19 cellular contexts compared by ENCODE assay signal in the genomic region with DNA sequence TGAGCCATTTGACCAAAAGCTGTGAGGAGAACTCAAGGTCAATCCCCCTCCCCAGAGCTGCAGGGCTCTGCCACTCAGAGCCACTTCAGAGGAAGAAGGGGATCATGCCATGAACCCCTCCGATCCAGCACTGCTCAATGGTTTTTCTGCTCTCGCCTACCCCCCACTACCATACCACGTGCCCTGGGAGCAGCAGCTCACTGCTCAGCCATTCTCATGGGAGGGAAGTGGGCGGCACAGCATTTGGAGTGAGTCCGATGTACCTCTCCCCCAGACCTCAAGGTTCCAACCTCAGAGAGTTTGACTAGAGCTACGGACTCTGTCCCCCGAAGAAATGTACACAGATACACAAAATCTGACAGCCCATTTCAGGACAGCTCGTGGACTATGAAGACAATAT. TPM values are rescaled to one million over a fixed set of nuclear protein-coding genes. Genes with fewer than 3 reads are reported as not detected.
A peak's percentile ranks its signal among the peaks of the same experiment; 100 is the strongest.
DNase-seq lines count a peak whose midpoint lies in the region; ATAC-seq and TF ChIP-seq lines count a peak whose summit lies in the region.
"Had no signal": no experiment of that assay in that cellular context is flagged by ENCODE, and none has a peak within 500 bp of the region (broad histone marks: within the 10 kb centered on the region; RNA-seq: fewer than 3 reads in every experiment).

No MANE protein-coding gene starts in this region.

- H3K27me3 ChIP-seq in BLaER1 treated with 17β-estradiol and CSF1 and Interleukin-3, amounts not matched to agents 10 nM and 100 nM, result peaks cover 0 to 14% (median 0%) of the 10 kb centered on the region in 11 experiments; a peak in 1 of 22 replicates
- no peaks in the 10 kb centered on the region for H3K27me3 ChIP-seq in endodermal cell (ENCODE audit: control insufficient read depth, insufficient read depth, low read length, poor library complexity, severe bottlenecking)
- H3K27me3 ChIP-seq in osteoblast (ENCODE audit: insufficient read depth, low read length), result no peaks in the 10 kb centered on the region

- TF ChIP-seq CTCF in endodermal cell (conservative IDR thresholded peaks at IDR 0.05), result no peak
- TF ChIP-seq CTCF in osteoblast (IDR thresholded peaks at IDR 0.05; ENCODE audit: extremely low read depth, low read depth, low read length), result no peak

- no peaks in the 10 kb centered on the region for H3K27me3 Mint-ChIP-seq in endodermal cell (ENCODE audit: insufficient read depth)
- H3K27me3 Mint-ChIP-seq in activated T-helper 2 cell treated with anti-CD3 and anti-CD28 coated beads, Interferon-gamma antibody, Interleukin-2, Interleukin-4, amounts not matched to agents 10 μg/mL and 5 μg/mL and 100 μg/mL, durations not matched to agents 14 hours and 24 hours and 36 hours (ENCODE audit: low read depth), result no peaks in the 10 kb centered on the region
- H3K27me3 Mint-ChIP-seq: CD4-positive, alpha-beta T cell; IgD-negative memory B cell had no signal

- intact Hi-C loops in activated T-helper 2 cell treated with anti-CD3 and anti-CD28 coated beads, Interferon-gamma antibody, Interleukin-2, Interleukin-4, amounts not matched to agents 10 μg/mL and 5 μg/mL and 100 μg/mL, durations not matched to agents 14 hours and 24 hours and 36 hours (cut with micrococcal nuclease), result no loop called here

- no peak overlapping the region for H3K27ac ChIP-seq in BLaER1 treated with 17β-estradiol and CSF1 and Interleukin-3, amounts not matched to agents 10 nM and 100 nM
- H3K27ac ChIP-seq in endodermal cell (ENCODE audit: low read depth, low read length) (no peak overlapping the region), osteoblast (ENCODE audit: low read depth, low read length) (no peak overlapping the region)
- H3K27ac ChIP-seq: C4-2B had no signal

- peaks cover 80 to 100% (median 92%) of the 10 kb centered on the region in 11 experiments for H3K36me3 ChIP-seq in BLaER1 treated with 17β-estradiol and CSF1 and Interleukin-3, amounts not matched to agents 10 nM and 100 nM
- peaks cover 82% of the 10 kb centered on the region for H3K36me3 ChIP-seq in endodermal cell (ENCODE audit: control insufficient read depth, insufficient read depth, low read length)
- H3K36me3 ChIP-seq in osteoblast (ENCODE audit: insufficient read depth, low read length), result peaks cover 68% of the 10 kb centered on the region

- no peaks in the 10 kb centered on the region for H3K79me2 ChIP-seq in osteoblast (ENCODE audit: insufficient read depth, low read length)

- no peak overlapping the region for H2AFZ ChIP-seq in osteoblast (ENCODE audit: low read length)
- H2AFZ ChIP-seq: GM23338 had no signal

- 94 to 97% methylated on average over 6 to 8 of the region's 8 CpGs for WGBS in endodermal cell (ENCODE audit: insufficient coverage in 1 of 2, insufficient read length in 1 of 2), 2 experiments

- H3K4me2 ChIP-seq in BLaER1 treated with 17β-estradiol and CSF1 and Interleukin-3, amounts not matched to agents 10 nM and 100 nM, result peak overlapping the region; percentile 49 to 90 (median 77)
- H3K4me2 ChIP-seq in osteoblast (ENCODE audit: insufficient read depth, low read length), result no peak overlapping the region
- H3K4me2 ChIP-seq: GM23338 had no signal

- H3K4me3 ChIP-seq in BLaER1 treated with 17β-estradiol and CSF1 and Interleukin-3, amounts not matched to agents 10 nM and 100 nM, result 0 out of 20 replicates have a peak overlapping the region, but pooled peaks of 1 of the 10 experiments have one; percentile 1
- no peak overlapping the region for H3K4me3 ChIP-seq in endodermal cell (ENCODE audit: low read length)
- no peak overlapping the region for H3K4me3 ChIP-seq in osteoblast (ENCODE audit: insufficient read depth, low read length)
- H3K4me3 ChIP-seq: GM23338 had no signal

- DNase-seq in endodermal cell, result no peak
- DNase-seq in osteoblast (ENCODE audit: insufficient read length, low spot score, missing footprints), result peak; percentile 32
- DNase-seq in LoVo (ENCODE audit: low spot score), result no peak
- no peak for DNase-seq in iPS-NIHi7 (ENCODE audit: extremely low spot score)
- no peak for DNase-seq in activated T-helper 2 cell treated with anti-CD3 and anti-CD28 coated beads, Interferon-gamma antibody, Interleukin-2, Interleukin-4, amounts not matched to agents 10 μg/mL and 5 μg/mL and 100 μg/mL, durations not matched to agents 14 hours and 24 hours and 36 hours (ENCODE audit: low spot score)
- DNase-seq: 8988T; CD4-positive, alpha-beta T cell; DMS153; DMS79; GDM1; HCEC 1CT had no signal

- peaks cover 48 to 100% (median 69%) of the 10 kb centered on the region in 11 experiments for H4K20me1 ChIP-seq in BLaER1 treated with 17β-estradiol and CSF1 and Interleukin-3, amounts not matched to agents 10 nM and 100 nM
- H4K20me1 ChIP-seq in osteoblast (ENCODE audit: insufficient read depth, low read length), result peaks cover 7% of the 10 kb centered on the region

- H3K27ac Mint-ChIP-seq in endodermal cell, result peak overlapping the region; percentile 35
- no peak overlapping the region for H3K27ac Mint-ChIP-seq in activated T-helper 2 cell treated with anti-CD3 and anti-CD28 coated beads, Interferon-gamma antibody, Interleukin-2, Interleukin-4, amounts not matched to agents 10 μg/mL and 5 μg/mL and 100 μg/mL, durations not matched to agents 14 hours and 24 hours and 36 hours
- H3K27ac Mint-ChIP-seq: CD4-positive, alpha-beta T cell; GM23338 had no signal

- no peaks in the 10 kb centered on the region for H3K9me3 ChIP-seq in BLaER1 treated with 17β-estradiol and CSF1 and Interleukin-3, amounts not matched to agents 10 nM and 100 nM (replicated peaks in 1 of 11)
- H3K9me3 ChIP-seq in endodermal cell (ENCODE audit: control insufficient read depth, low read length), result no peaks in the 10 kb centered on the region
- H3K9me3 ChIP-seq in osteoblast (ENCODE audit: low read depth, low read length), result no peaks in the 10 kb centered on the region

- no peak for ATAC-seq in HG03108 (IDR thresholded peaks at IDR 0.05; ENCODE audit: unreplicated experiment)
- ATAC-seq: GM23338, HepG2 had no signal

- H3K4me1 Mint-ChIP-seq in endodermal cell, result no peaks in the 10 kb centered on the region
- H3K4me1 Mint-ChIP-seq in activated T-helper 2 cell treated with anti-CD3 and anti-CD28 coated beads, Interferon-gamma antibody, Interleukin-2, Interleukin-4, amounts not matched to agents 10 μg/mL and 5 μg/mL and 100 μg/mL, durations not matched to agents 14 hours and 24 hours and 36 hours (ENCODE audit: low read depth), result no peaks in the 10 kb centered on the region
- H3K4me1 Mint-ChIP-seq: GM23338, IgD-negative memory B cell had no signal

- H3K4me3 Mint-ChIP-seq in endodermal cell, result no peak overlapping the region
- H3K4me3 Mint-ChIP-seq in activated T-helper 2 cell treated with anti-CD3 and anti-CD28 coated beads, Interferon-gamma antibody, Interleukin-2, Interleukin-4, amounts not matched to agents 10 μg/mL and 5 μg/mL and 100 μg/mL, durations not matched to agents 14 hours and 24 hours and 36 hours (ENCODE audit: low read depth), result no peak overlapping the region
- H3K4me3 Mint-ChIP-seq: CD4-positive, alpha-beta T cell; GM23338; IgD-negative memory B cell had no signal

- peaks cover 55% of the 10 kb centered on the region for H3K36me3 Mint-ChIP-seq in endodermal cell (ENCODE audit: low read depth)
- peaks cover 51% of the 10 kb centered on the region for H3K36me3 Mint-ChIP-seq in activated T-helper 2 cell treated with anti-CD3 and anti-CD28 coated beads, Interferon-gamma antibody, Interleukin-2, Interleukin-4, amounts not matched to agents 10 μg/mL and 5 μg/mL and 100 μg/mL, durations not matched to agents 14 hours and 24 hours and 36 hours (ENCODE audit: low read depth)

- H3K9ac ChIP-seq in BLaER1 treated with 17β-estradiol and CSF1 and Interleukin-3, amounts not matched to agents 10 nM and 100 nM, result peak overlapping the region in 5 of 11 experiments; percentile 1 to 61 (median 3); a peak in 4 of 22 replicates
- H3K9ac ChIP-seq in endodermal cell (ENCODE audit: extremely low read depth, low read length, poor library complexity, severe bottlenecking), result no peak overlapping the region

- H3K4me1 ChIP-seq in BLaER1 treated with 17β-estradiol and CSF1 and Interleukin-3, amounts not matched to agents 10 nM and 100 nM, result peaks cover 31 to 38% (median 33%) of the 10 kb centered on the region in 10 experiments
- H3K4me1 ChIP-seq in endodermal cell (ENCODE audit: control insufficient read depth, insufficient read depth, low read length) (no peaks in the 10 kb centered on the region), osteoblast (ENCODE audit: insufficient read depth, low read length) (no peaks in the 10 kb centered on the region)

- no peaks in the 10 kb centered on the region for H3K9me3 Mint-ChIP-seq in endodermal cell
- no peaks in the 10 kb centered on the region for H3K9me3 Mint-ChIP-seq in activated T-helper 2 cell treated with anti-CD3 and anti-CD28 coated beads, Interferon-gamma antibody, Interleukin-2, Interleukin-4, amounts not matched to agents 10 μg/mL and 5 μg/mL and 100 μg/mL, durations not matched to agents 14 hours and 24 hours and 36 hours
- H3K9me3 Mint-ChIP-seq: CD4-positive, alpha-beta T cell; GM23338; IgD-negative memory B cell had no signal

RNA-seq across cellular contexts. Expression of a gene that starts 34.5 kb away (rescaled TPM):
- total RNA-seq in endodermal cell (10 to 100 TPM; 64.9 to 76.6 TPM), osteoblast (35.4 and 37.3 TPM in 2 replicates)
- 51.3 TPM for polyA plus RNA-seq in endodermal cell (2013, experiment 1 of 2)
- 49.8 TPM for polyA plus RNA-seq in endodermal cell (2013, experiment 2 of 2)
- 73.4 and 76.4 TPM in 2 replicates for total RNA-seq in activated T-helper 2 cell treated with anti-CD3 and anti-CD28 coated beads, Interferon-gamma antibody, Interleukin-2, Interleukin-4, amounts not matched to agents 10 μg/mL and 5 μg/mL and 100 μg/mL, durations not matched to agents 14 hours and 24 hours and 36 hours

RNA-seq across cellular contexts. Expression of a gene that starts 38.4 kb away (rescaled TPM):
- total RNA-seq in endodermal cell, result 1 to 10 TPM; 1.3 TPM
- polyA plus RNA-seq in endodermal cell (2013, experiment 1 of 2), result 1.0 TPM
- 1.1 TPM for polyA plus RNA-seq in endodermal cell (2013, experiment 2 of 2)
- total RNA-seq in osteoblast, result not detected in 2 replicates
- 0.46 and 0.52 TPM in 2 replicates for total RNA-seq in activated T-helper 2 cell treated with anti-CD3 and anti-CD28 coated beads, Interferon-gamma antibody, Interleukin-2, Interleukin-4, amounts not matched to agents 10 μg/mL and 5 μg/mL and 100 μg/mL, durations not matched to agents 14 hours and 24 hours and 36 hours
- total RNA-seq: A673 had no signal
- polyA plus RNA-seq: AG04450, IgD-negative memory B cell had no signal

RNA-seq across cellular contexts. Expression of a gene that starts 47.4 kb away (rescaled TPM):
- total RNA-seq in endodermal cell (10 to 100 TPM; 22.2 to 24.9 TPM), osteoblast (11.6 and 13.0 TPM in 2 replicates)
- polyA plus RNA-seq in endodermal cell (2013, experiment 1 of 2), result 13.9 TPM
- 14.7 TPM for polyA plus RNA-seq in endodermal cell (2013, experiment 2 of 2)
- total RNA-seq in activated T-helper 2 cell treated with anti-CD3 and anti-CD28 coated beads, Interferon-gamma antibody, Interleukin-2, Interleukin-4, amounts not matched to agents 10 μg/mL and 5 μg/mL and 100 μg/mL, durations not matched to agents 14 hours and 24 hours and 36 hours, result 3.0 and 3.4 TPM in 2 replicates
